Comparison of ENCODE assay signal across 2 cellular contexts in the genomic region with DNA sequence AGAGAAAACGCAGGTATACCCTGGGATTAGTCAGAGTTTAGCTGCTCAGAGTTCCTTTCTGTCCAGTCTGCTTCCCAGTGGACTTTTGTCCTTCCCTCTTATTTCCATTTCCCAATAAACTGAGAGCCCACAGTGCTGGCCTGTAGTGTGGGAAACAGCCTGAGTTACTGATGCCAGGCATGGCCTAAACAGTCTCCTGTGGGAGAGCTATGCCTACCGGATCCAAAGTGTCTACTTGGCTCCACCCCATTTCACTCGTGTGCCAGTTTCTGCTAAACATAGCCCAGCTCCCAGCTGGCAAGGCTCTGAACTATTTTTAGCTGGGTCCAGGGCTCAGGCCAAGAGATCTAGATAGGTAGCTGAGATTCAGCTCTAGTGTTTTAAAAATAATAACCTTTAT.
TF ChIP-seq lines count a peak whose summit lies in the region.

No MANE protein-coding gene starts in this region.

TF ChIP-seq in HepG2, 621 proteins besides CTCF, POLR2A, EP300 and RAD21 (continued from another document):
- TF ChIP-seq, protein P1, sequence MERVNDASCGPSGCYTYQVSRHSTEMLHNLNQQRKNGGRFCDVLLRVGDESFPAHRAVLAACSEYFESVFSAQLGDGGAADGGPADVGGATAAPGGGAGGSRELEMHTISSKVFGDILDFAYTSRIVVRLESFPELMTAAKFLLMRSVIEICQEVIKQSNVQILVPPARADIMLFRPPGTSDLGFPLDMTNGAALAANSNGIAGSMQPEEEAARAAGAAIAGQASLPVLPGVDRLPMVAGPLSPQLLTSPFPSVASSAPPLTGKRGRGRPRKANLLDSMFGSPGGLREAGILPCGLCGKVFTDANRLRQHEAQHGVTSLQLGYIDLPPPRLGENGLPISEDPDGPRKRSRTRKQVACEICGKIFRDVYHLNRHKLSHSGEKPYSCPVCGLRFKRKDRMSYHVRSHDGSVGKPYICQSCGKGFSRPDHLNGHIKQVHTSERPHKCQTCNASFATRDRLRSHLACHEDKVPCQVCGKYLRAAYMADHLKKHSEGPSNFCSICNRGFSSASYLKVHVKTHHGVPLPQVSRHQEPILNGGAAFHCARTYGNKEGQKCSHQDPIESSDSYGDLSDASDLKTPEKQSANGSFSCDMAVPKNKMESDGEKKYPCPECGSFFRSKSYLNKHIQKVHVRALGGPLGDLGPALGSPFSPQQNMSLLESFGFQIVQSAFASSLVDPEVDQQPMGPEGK (CRISPR knock-in tag; IDR thresholded peaks at IDR 0.05) = no peak
- TF ChIP-seq ZNF850 (CRISPR knock-in tag; conservative IDR thresholded peaks at IDR 0.05) (no peak), IKZF1 (IDR thresholded peaks at IDR 0.05) (no peak), HNF4A (CRISPR knock-in tag; IDR thresholded peaks at IDR 0.05) (0 out of 2 replicates have a peak, but pooled peaks have one; percentile 39), SRSF1 (optimal IDR thresholded peaks at IDR 0.05; ENCODE audit: low read depth, low read length) (no peak), MATR3 (CRISPR knock-in tag; IDR thresholded peaks at IDR 0.05) (no peak), ZMYM3 (CRISPR knock-in tag; IDR thresholded peaks at IDR 0.05) (no peak), PHF21A (CRISPR knock-in tag; IDR thresholded peaks at IDR 0.05) (0 out of 2 replicates have a peak, but pooled peaks have one; percentile 20)
TF ChIP-seq in HepG2: peak in this region for 4.

TF ChIP-seq in HEK293T, 16 proteins besides CTCF, POLR2A, EP300 and RAD21 (continued from another document):
- no peak for TF ChIP-seq FOXK2 (IDR thresholded peaks at IDR 0.05)
- no peak for TF ChIP-seq SUZ12 (IDR thresholded peaks at IDR 0.05)
- no peak for TF ChIP-seq SP1 (IDR thresholded peaks at IDR 0.05)
- TF ChIP-seq L3MBTL2 (conservative IDR thresholded peaks at IDR 0.05) = no peak
- no peak for TF ChIP-seq NFRKB (IDR thresholded peaks at IDR 0.05)
